In genomic region chr17:59620064-59620359, GRCh38 we compare ENCODE assay signal across 8 cellular contexts. TPM values are rescaled to one million over a fixed set of nuclear protein-coding genes. Genes with fewer than 3 reads are reported as not detected.
DNase-seq lines count a peak whose midpoint lies in the region; ATAC-seq, FAIRE-seq and TF ChIP-seq lines count a peak whose summit lies in the region.

No MANE protein-coding gene starts in this region.

- H2AFZ ChIP-seq in GM12878 (ENCODE audit: control insufficient read depth, low read depth, low read length), result peak overlapping the region; percentile 84

- DNase-seq in stimulated activated CD8-positive, alpha-beta memory T cell treated with anti-CD3 and anti-CD28 coated beads, Interleukin-15, amount 100 ng/mL, for 24 hours (ENCODE audit: low read depth), result peak; percentile 4
- no peak for DNase-seq in stimulated activated CD8-positive, alpha-beta memory T cell treated with anti-CD3 and anti-CD28 coated beads, Interleukin-4, amount 100 ng/mL, for 48 hours
- DNase-seq in GM12878 (ENCODE audit: low read depth, low spot score) (no peak), mesendoderm (no peak), vagina (ENCODE audit: extremely low spot score in 2 of 2) (no peak), left colon (no peak), NCI-H187 treated with DMSO at 0.1 percent for 48 hours (lab: John Stamatoyannopoulos, UW) (no peak)

- no peak overlapping the region for H4K5ac ChIP-seq in mesendoderm (ENCODE audit: low read length)

- H3K9ac ChIP-seq in GM12878 (ENCODE audit: control insufficient read depth, insufficient read depth, low read length), result peak overlapping the region; percentile 96
- H3K9ac ChIP-seq in mesendoderm (ENCODE audit: low read length), result peak overlapping the region; percentile 99

- peak overlapping the region; percentile 92 for H2BK5ac ChIP-seq in mesendoderm (ENCODE audit: low read length)

- no peak overlapping the region for H2BK15ac ChIP-seq in mesendoderm (replicated peaks; ENCODE audit: low read depth)

- H3K18ac ChIP-seq in mesendoderm (ENCODE audit: low read length), result peak overlapping the region; percentile 100

- H3K27ac ChIP-seq in GM12878 (ENCODE audit: control insufficient read depth, insufficient read depth), result peak overlapping the region; percentile 99
- H3K27ac ChIP-seq in mesendoderm (ENCODE audit: low read depth, low read length), result peak overlapping the region; percentile 98
- peak overlapping the region; percentile 98 for H3K27ac ChIP-seq in vagina

- H3K4ac ChIP-seq in mesendoderm (ENCODE audit: low read depth, low read length), result peak overlapping the region; percentile 100

- H3K4me2 ChIP-seq in GM12878 (ENCODE audit: control insufficient read depth, insufficient read depth), result peak overlapping the region; percentile 31; the same call in 1 of the 2 replicates
- peak overlapping the region; percentile 53 for H3K4me2 ChIP-seq in mesendoderm (ENCODE audit: low read length)

- peaks cover 74% of the 10 kb centered on the region for H3K79me2 ChIP-seq in GM12878 (ENCODE audit: control insufficient read depth, insufficient read depth, low read length)
- peaks cover 48% of the 10 kb centered on the region for H3K79me2 ChIP-seq in mesendoderm (ENCODE audit: control insufficient read depth, insufficient read depth, low read length)

- H3K4me1 ChIP-seq in GM12878 (ENCODE audit: control insufficient read depth, insufficient read depth, low read length), result peaks cover 9% of the 10 kb centered on the region; the same call in 1 of the 2 replicates
- H3K4me1 ChIP-seq in mesendoderm (ENCODE audit: control insufficient read depth, low read depth, low read length), result no peaks in the 10 kb centered on the region
- H3K4me1 ChIP-seq in vagina, result peaks cover 59% of the 10 kb centered on the region

- no peaks in the 10 kb centered on the region for H3K79me1 ChIP-seq in mesendoderm (ENCODE audit: low read length)

- H4K8ac ChIP-seq in mesendoderm (ENCODE audit: low read depth, low read length), result peak overlapping the region; percentile 87

- no peaks in the 10 kb centered on the region for H3K9me3 ChIP-seq in GM12878 (replicated peaks; ENCODE audit: control insufficient read depth, insufficient read depth, low read length)
- H3K9me3 ChIP-seq in vagina, result no peaks in the 10 kb centered on the region

- peak overlapping the region; percentile 95 for H3K4me3 ChIP-seq in GM12878
- H3K4me3 ChIP-seq in mesendoderm (ENCODE audit: low read length), result peak overlapping the region; percentile 96
- peak overlapping the region; percentile 97 to 98 for H3K4me3 ChIP-seq in vagina

- TF ChIP-seq POLR2A in GM12878 (IDR thresholded peaks at IDR 0.05; ENCODE audit: low read depth, low read length) (no peak; the same call in 1 of the 2 replicates), vagina (IDR thresholded peaks at IDR 0.05) (no peak)

- SMC1A ChIA-PET in GM12878 (lab: Charles Lee; ENCODE audit: uncharacterized antibody, unreplicated experiment), result interaction anchor here (1.0 to 8.1 kb wide), 7 partner anchors 19 to 90 kb away, joined by 3 to 70 read pairs (median 4); partner anchors contain the start of genes PTRH2 and VMP1

- no peaks in the 10 kb centered on the region for H3K27me3 ChIP-seq in GM12878 (replicated peaks in 1 of 2; ENCODE audit: control insufficient read depth in 2 of 2, insufficient read depth in 2 of 2, low read length in 1 of 2)
- H3K27me3 ChIP-seq in mesendoderm (ENCODE audit: insufficient read depth, low read length, poor library complexity), result no peaks in the 10 kb centered on the region
- H3K27me3 ChIP-seq in vagina, result no peaks in the 10 kb centered on the region

- H2AK5ac ChIP-seq in mesendoderm (ENCODE audit: low read length), result no peak overlapping the region

- no TSS peak for BruUV-seq in GM12878 (replicated peaks; lab: Mats Ljungman, UMichigan)

- no peak for TF ChIP-seq CTCF in GM12878 (IDR thresholded peaks at IDR 0.05 in 2 of 3, conservative IDR thresholded peaks at IDR 0.05 in 1 of 3; ENCODE audit: control insufficient read depth in 2 of 3, extremely low read depth in 1 of 3, insufficient read depth in 1 of 3, low read depth in 3 of 3, low read length in 3 of 3)
- TF ChIP-seq CTCF in vagina (IDR thresholded peaks at IDR 0.05), result no peak

- ATAC-seq in GM12878, result no peak
- ATAC-seq in HG02588 (IDR thresholded peaks at IDR 0.05; ENCODE audit: unreplicated experiment), result no peak
- ATAC-seq in left colon, result no peak

- no peak for FAIRE-seq in GM12878 (lab: Jason Lieb, UNC)

- POLR2A ChIA-PET in GM12878 (lab: Charles Lee), result interaction anchor here (0.8 to 9.4 kb wide), 7 partner anchors 19 to 513 kb away, joined by 3 to 111 read pairs (median 5); partner anchors contain the start of genes DHX40 and TRIM37

- in situ Hi-C loops in GM12878 (cut with MboI), result no loop called here

- TF ChIP-seq EP300 in GM12878 (IDR thresholded peaks at IDR 0.05; ENCODE audit: borderline replicate concordance in 1 of 2, control insufficient read depth in 1 of 2, low read depth in 2 of 2, low read length in 2 of 2), result no peak; a peak in 1 of 4 replicates

- peak overlapping the region; percentile 94 for H2BK120ac ChIP-seq in mesendoderm (ENCODE audit: low read depth, low read length)

- peak overlapping the region; percentile 100 for H3K56ac ChIP-seq in mesendoderm (ENCODE audit: low read length)

- under 1% methylated on average over 13 of the region's 13 CpGs for WGBS in GM12878 (ENCODE audit: insufficient coverage, insufficient replicate concordance, low lambda C conversion rate, missing lambda C conversion rate)
- no CpG with 5 or more reads among the region's 13 CpGs for WGBS in mesendoderm (ENCODE audit: extremely low coverage, insufficient coverage, low lambda C conversion rate)

- no peak for TF ChIP-seq RAD21 in GM12878 (IDR thresholded peaks at IDR 0.05; ENCODE audit: insufficient read depth, low read depth, low read length)

- H3K36me3 ChIP-seq in GM12878 (ENCODE audit: control insufficient read depth in 2 of 2, insufficient read depth in 2 of 2, low read length in 1 of 2), result no peaks in the 10 kb centered on the region
- no peaks in the 10 kb centered on the region for H3K36me3 ChIP-seq in mesendoderm (ENCODE audit: control insufficient read depth, insufficient read depth, low read length)
- no peaks in the 10 kb centered on the region for H3K36me3 ChIP-seq in vagina

- peaks cover 3% of the 10 kb centered on the region; the same call in 1 of the 2 replicates for H4K20me1 ChIP-seq in GM12878 (ENCODE audit: control insufficient read depth, insufficient read depth)

- peak overlapping the region; percentile 52 for H3K23ac ChIP-seq in mesendoderm (ENCODE audit: low read length)

- RAD21 ChIA-PET in GM12878 (lab: Charles Lee; ENCODE audit: unreplicated experiment), result interaction anchor here (4.1 to 5.7 kb wide), 2 partner anchors 23 to 50 kb away, joined by 25 to 43 read pairs; no protein-coding TSS in a partner anchor

- CTCF ChIA-PET in GM12878 (lab: Yijun Ruan, JAX), result interaction anchor here (0.6 to 2.6 kb wide), 3 partner anchors 23 to 468 kb away, joined by 3 to 13 read pairs (median 9); no protein-coding TSS in a partner anchor

- intact Hi-C loops in GM12878 (cut with micrococcal nuclease; ENCODE audit: unreplicated experiment), result no loop called here
- intact Hi-C loops in vagina (cut with DNase I), result no loop called here
- intact Hi-C loops in left colon (cut with DNase I, micrococcal nuclease), result no loop called here

RNA-seq across cellular contexts. Expression of gene CLTC, which starts 0.3 kb away (rescaled TPM):
- 282 and 283 TPM in 2 replicates for total RNA-seq in GM12878 (2013; cell fraction: nucleolus; rRNA removed)
- total RNA-seq in GM12878 (2014; rRNA removed) (120 and 137 TPM in 2 replicates), GM12878 (2014; rRNA removed; fragmentation: Illumina TruSeq; extraction: Trizol) (139 and 141 TPM in 2 replicates), GM12878 (2021) (178 and 188 TPM in 2 replicates), vagina (113 TPM), left colon (100 to 1,000 TPM; 295 to 329 TPM)
- polyA plus RNA-seq in GM12878 (2011; ENCODE audit: low read depth), result 80.2 TPM
- polyA plus RNA-seq in GM12878 (2011; rRNA removed) (140 and 178 TPM in 2 replicates), GM12878 (2014; fragmentation: Illumina TruSeq; extraction: Trizol) (105 and 110 TPM in 2 replicates), GM12878 (2014; fragmentation: Nextera tagmentation; extraction: Ambion mirVana) (10 to 100 TPM; 93.0 to 94.3 TPM), GM12878 (2014; rRNA removed) (60.3 and 77.5 TPM in 2 replicates), GM12878 (2016; fragmentation: Nextera tagmentation; extraction: Ambion mirVana) (100 to 1,000 TPM; 156 to 179 TPM)
- polyA plus RNA-seq in GM12878 (2011; cell fraction: cytosol; rRNA removed), result 136 and 157 TPM in 2 replicates
- polyA plus RNA-seq in GM12878 (2011; cell fraction: nucleus; rRNA removed), result 95.3 and 118 TPM in 2 replicates
- polyA plus RNA-seq in GM12878 (2012), result 81.8 and 95.9 TPM in 2 replicates
- polyA minus RNA-seq in GM12878 (2011; rRNA and poly(A)+ RNA removed), result 364 and 505 TPM in 2 replicates
- polyA minus RNA-seq in GM12878 (2011; cell fraction: cytosol; rRNA and poly(A)+ RNA removed), result 148 and 203 TPM in 2 replicates
- 82.2 and 124 TPM in 2 replicates for polyA minus RNA-seq in GM12878 (2011; cell fraction: nucleus; rRNA and poly(A)+ RNA removed)
- polyA plus RNA-seq in mesendoderm (2013, experiment 1 of 2), result 163 TPM
- 158 TPM for polyA plus RNA-seq in mesendoderm (2013, experiment 2 of 2)

RNA-seq across cellular contexts. Expression of gene DHX40, which starts 54.6 kb away (rescaled TPM):
- 44.4 and 55.3 TPM in 2 replicates for total RNA-seq in GM12878 (2013; cell fraction: nucleolus; rRNA removed)
- total RNA-seq in GM12878 (2014; rRNA removed), result 13.0 and 16.5 TPM in 2 replicates
- 17.0 and 17.1 TPM in 2 replicates for total RNA-seq in GM12878 (2014; rRNA removed; fragmentation: Illumina TruSeq; extraction: Trizol)
- total RNA-seq in GM12878 (2021), result 11.0 and 12.6 TPM in 2 replicates
- 7.5 TPM for polyA plus RNA-seq in GM12878 (2011; ENCODE audit: low read depth)
- polyA plus RNA-seq in GM12878 (2011; rRNA removed), result 29.2 and 50.0 TPM in 2 replicates
- polyA plus RNA-seq in GM12878 (2011; cell fraction: cytosol; rRNA removed), result 9.7 and 11.1 TPM in 2 replicates
- 23.1 and 26.7 TPM in 2 replicates for polyA plus RNA-seq in GM12878 (2011; cell fraction: nucleus; rRNA removed)
- polyA plus RNA-seq in GM12878 (2012), result 11.9 and 17.4 TPM in 2 replicates
- polyA plus RNA-seq in GM12878 (2014; fragmentation: Illumina TruSeq; extraction: Trizol), result 14.8 and 18.5 TPM in 2 replicates
- 1 to 10 TPM; 4.8 to 5.6 TPM for polyA plus RNA-seq in GM12878 (2014; fragmentation: Nextera tagmentation; extraction: Ambion mirVana)
- polyA plus RNA-seq in GM12878 (2014; rRNA removed), result 11.2 and 13.6 TPM in 2 replicates
- 1 to 10 TPM; 8.0 to 9.1 TPM for polyA plus RNA-seq in GM12878 (2016; fragmentation: Nextera tagmentation; extraction: Ambion mirVana)
- polyA minus RNA-seq in GM12878 (2011; rRNA and poly(A)+ RNA removed), result 28.6 and 31.4 TPM in 2 replicates
- 10.8 and 11.4 TPM in 2 replicates for polyA minus RNA-seq in GM12878 (2011; cell fraction: cytosol; rRNA and poly(A)+ RNA removed)
- polyA minus RNA-seq in GM12878 (2011; cell fraction: nucleus; rRNA and poly(A)+ RNA removed), result 9.9 and 15.8 TPM in 2 replicates
- 13.2 TPM for polyA plus RNA-seq in mesendoderm (2013, experiment 1 of 2)
- 13.1 TPM for polyA plus RNA-seq in mesendoderm (2013, experiment 2 of 2)
- total RNA-seq in vagina, result 31.4 TPM
- total RNA-seq in left colon, result 10 to 100 TPM; 14.1 to 19.6 TPM
